In the genomic region with DNA sequence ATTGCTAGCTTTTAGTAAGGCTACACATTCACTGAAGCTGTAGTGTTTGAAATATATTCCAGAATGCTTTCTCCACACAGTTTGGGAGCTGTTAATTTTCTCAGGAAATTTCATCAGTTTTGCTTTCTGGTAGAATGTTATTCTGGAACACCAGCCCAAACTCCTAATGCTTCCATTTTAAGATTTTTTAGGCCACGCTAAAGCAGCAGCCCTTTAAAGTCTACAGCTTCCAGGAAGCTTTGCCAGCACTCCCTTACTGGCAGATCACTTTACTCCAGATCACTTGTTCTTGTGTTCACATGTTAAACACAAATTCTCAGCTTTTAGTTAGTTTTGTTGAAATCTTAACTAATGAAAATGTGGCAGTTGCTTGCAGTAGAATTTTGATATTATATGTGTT, we compare ENCODE assay signal across 1 cellular context.
A peak's percentile ranks its signal among the peaks of the same experiment; 100 is the strongest.
TF ChIP-seq lines count a peak whose summit lies in the region.

No MANE protein-coding gene starts in this region.

TF ChIP-seq in GM12878, 131 proteins besides CTCF, POLR2A, EP300 and RAD21 (continued from another document):
- TF ChIP-seq SREBF2 (IDR thresholded peaks at IDR 0.05; ENCODE audit: low read length), result no peak
- TF ChIP-seq CREB1 (IDR thresholded peaks at IDR 0.05; ENCODE audit: low read depth), result no peak
- no peak for TF ChIP-seq TARDBP (IDR thresholded peaks at IDR 0.05; ENCODE audit: borderline replicate concordance)
- TF ChIP-seq MTA2 (IDR thresholded peaks at IDR 0.05; ENCODE audit: low read depth), result no peak
- no peak for TF ChIP-seq TBL1XR1 (IDR thresholded peaks at IDR 0.05; ENCODE audit: low read depth, low read length)
- TF ChIP-seq, protein P1, sequence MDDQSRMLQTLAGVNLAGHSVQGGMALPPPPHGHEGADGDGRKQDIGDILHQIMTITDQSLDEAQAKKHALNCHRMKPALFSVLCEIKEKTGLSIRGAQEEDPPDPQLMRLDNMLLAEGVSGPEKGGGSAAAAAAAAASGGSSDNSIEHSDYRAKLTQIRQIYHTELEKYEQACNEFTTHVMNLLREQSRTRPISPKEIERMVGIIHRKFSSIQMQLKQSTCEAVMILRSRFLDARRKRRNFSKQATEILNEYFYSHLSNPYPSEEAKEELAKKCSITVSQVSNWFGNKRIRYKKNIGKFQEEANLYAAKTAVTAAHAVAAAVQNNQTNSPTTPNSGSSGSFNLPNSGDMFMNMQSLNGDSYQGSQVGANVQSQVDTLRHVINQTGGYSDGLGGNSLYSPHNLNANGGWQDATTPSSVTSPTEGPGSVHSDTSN (IDR thresholded peaks at IDR 0.05; ENCODE audit: insufficient replicate concordance, low read depth, low read length), result no peak
- peak; percentile 3; the same call in 1 of the 2 replicates for TF ChIP-seq NFIC (IDR thresholded peaks at IDR 0.05; ENCODE audit: low read depth, low read length)
- TF ChIP-seq MTA3 (IDR thresholded peaks at IDR 0.05; ENCODE audit: borderline replicate concordance, low read length), result no peak
- no peak for TF ChIP-seq HDAC6 (IDR thresholded peaks at IDR 0.05; ENCODE audit: unreplicated experiment)
- no peak for TF ChIP-seq ZNF622 (IDR thresholded peaks at IDR 0.05)
- TF ChIP-seq IKZF2 (IDR thresholded peaks at IDR 0.05), result no peak
- TF ChIP-seq TCF3 (IDR thresholded peaks at IDR 0.05; ENCODE audit: borderline replicate concordance, insufficient read depth, low read depth, low read length), result no peak
- TF ChIP-seq, protein P2, sequence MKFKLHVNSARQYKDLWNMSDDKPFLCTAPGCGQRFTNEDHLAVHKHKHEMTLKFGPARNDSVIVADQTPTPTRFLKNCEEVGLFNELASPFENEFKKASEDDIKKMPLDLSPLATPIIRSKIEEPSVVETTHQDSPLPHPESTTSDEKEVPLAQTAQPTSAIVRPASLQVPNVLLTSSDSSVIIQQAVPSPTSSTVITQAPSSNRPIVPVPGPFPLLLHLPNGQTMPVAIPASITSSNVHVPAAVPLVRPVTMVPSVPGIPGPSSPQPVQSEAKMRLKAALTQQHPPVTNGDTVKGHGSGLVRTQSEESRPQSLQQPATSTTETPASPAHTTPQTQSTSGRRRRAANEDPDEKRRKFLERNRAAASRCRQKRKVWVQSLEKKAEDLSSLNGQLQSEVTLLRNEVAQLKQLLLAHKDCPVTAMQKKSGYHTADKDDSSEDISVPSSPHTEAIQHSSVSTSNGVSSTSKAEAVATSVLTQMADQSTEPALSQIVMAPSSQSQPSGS (IDR thresholded peaks at IDR 0.05; ENCODE audit: low read length), result 0 out of 2 replicates have a peak, but pooled peaks have one; percentile 11
- no peak for TF ChIP-seq RELA (IDR thresholded peaks at IDR 0.05; ENCODE audit: borderline replicate concordance, partially characterized antibody)
- no peak for TF ChIP-seq BCL11A (IDR thresholded peaks at IDR 0.05; ENCODE audit: low read depth, low read length)
